ENCODE assay signal across 8 cellular contexts in the genomic region with DNA sequence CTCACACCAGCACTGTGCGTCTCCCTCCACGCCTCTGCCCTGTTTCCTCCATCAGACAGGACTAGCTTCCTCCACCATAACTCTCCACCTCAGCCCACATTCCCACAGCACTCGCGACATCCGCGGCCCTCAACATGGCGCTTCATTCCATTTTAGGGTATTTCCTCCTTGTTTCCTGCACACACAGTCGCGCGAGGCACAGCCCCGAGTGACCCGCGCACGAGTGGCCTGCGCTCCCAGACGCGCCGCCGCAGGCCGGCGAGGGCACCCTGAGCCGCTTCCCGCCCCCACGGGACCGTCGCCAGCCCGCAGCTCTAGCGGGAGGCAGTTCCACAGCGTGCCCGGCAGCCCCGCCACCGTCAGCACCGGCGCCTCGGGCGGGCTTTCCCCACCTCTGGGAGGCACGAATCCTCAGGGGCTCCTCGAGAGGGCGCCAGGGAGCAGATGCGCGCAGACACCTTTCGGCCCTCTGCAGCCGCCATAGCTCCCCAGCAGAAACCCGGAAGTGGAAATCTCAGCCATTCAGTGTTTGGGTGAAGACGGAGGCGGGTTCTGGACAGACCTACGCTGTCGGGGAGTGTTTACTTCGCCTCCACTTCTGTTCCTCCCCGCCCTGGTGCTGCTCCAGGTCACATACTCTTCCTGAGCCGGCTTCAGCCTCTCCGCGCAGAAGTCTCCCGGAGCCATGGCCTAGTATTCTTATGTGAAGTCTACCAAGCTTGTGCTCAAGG.
DNase-seq lines count a peak whose midpoint lies in the region; ATAC-seq and TF ChIP-seq lines count a peak whose summit lies in the region.
"Not testable (repeated sequence)": the region's sequence is repeated elsewhere in the genome, so short reads cannot be mapped to it uniquely, and the experiment has no call there.

No MANE protein-coding gene starts in this region.

- H3K14ac ChIP-seq in H9 (ENCODE audit: insufficient read depth, low read length) (peak overlapping the region; percentile 89), IMR-90 (replicated peaks; ENCODE audit: low read depth, low read length) (peak overlapping the region; percentile 90)

- H3K79me1 ChIP-seq in H9 (ENCODE audit: insufficient read depth, low read depth, low read length, poor library complexity, severe bottlenecking), result not testable (repeated sequence)
- peaks cover 3 to 13% of the 10 kb centered on the region in 2 experiments; a peak in 3 of 4 replicates for H3K79me1 ChIP-seq in IMR-90 (ENCODE audit: low read depth in 1 of 2, low read length in 2 of 2)

- H4K20me1 ChIP-seq in H9 (ENCODE audit: control insufficient read depth, insufficient read depth, insufficient read length); IMR-90 (ENCODE audit: insufficient read depth, low read length): not testable (repeated sequence)

- POLR2A ChIA-PET in IMR-90 (lab: Charles Lee; ENCODE audit: unreplicated experiment), result interaction anchor here (0.7 kb wide), 1 partner anchor 63 kb away, joined by 3 read pairs; no protein-coding TSS in a partner anchor

- H4K91ac ChIP-seq in H9 (ENCODE audit: insufficient read length, low read depth, low read length), result not testable (repeated sequence)
- H4K91ac ChIP-seq in IMR-90 (ENCODE audit: insufficient read depth, low read depth, low read length), result peak overlapping the region; percentile 78

- H3K4ac ChIP-seq in H9 (ENCODE audit: low read depth, low read length), result not testable (repeated sequence)
- peak overlapping the region; percentile 92 for H3K4ac ChIP-seq in IMR-90 (ENCODE audit: low read depth, low read length)

- TF ChIP-seq EP300 in tibial nerve (IDR thresholded peaks at IDR 0.05), result peak; percentile 54 to 89

- CTCF ChIA-PET in IMR-90 (lab: Yijun Ruan, JAX), result interaction anchor here (1.4 kb wide), 1 partner anchor 96 kb away, joined by 3 read pairs; no protein-coding TSS in a partner anchor

- H3K18ac ChIP-seq in H9 (ENCODE audit: insufficient read length, low read depth, low read length) (peak overlapping the region; percentile 12), IMR-90 (ENCODE audit: low read depth, low read length) (peak overlapping the region; percentile 71)

- not testable (repeated sequence) for H2BK20ac ChIP-seq in H9 (ENCODE audit: low read depth, low read length, poor library complexity, severe bottlenecking); IMR-90 (ENCODE audit: low read depth, low read length)

- peak; percentile 96 for TF ChIP-seq CTCF in GM12874 (IDR thresholded peaks at IDR 0.05; ENCODE audit: insufficient read depth, low read depth, low read length)
- peak; percentile 88 for TF ChIP-seq CTCF in H9 (conservative IDR thresholded peaks at IDR 0.05)
- TF ChIP-seq CTCF in IMR-90 (conservative IDR thresholded peaks at IDR 0.05; ENCODE audit: low read depth, low read length), result peak; percentile 97
- TF ChIP-seq CTCF in retinal pigment epithelial cell (conservative IDR thresholded peaks at IDR 0.05; ENCODE audit: low read depth, low read length), result peak; percentile 79
- peak; percentile 87 to 98 (median 94) for TF ChIP-seq CTCF in tibial nerve (IDR thresholded peaks at IDR 0.05)

- BruUV-seq in IMR-90 (replicated peaks; lab: Mats Ljungman, UMichigan), result not testable (repeated sequence)

- not testable (repeated sequence) for H3K27ac ChIP-seq in H9 (ENCODE audit: insufficient read length, low read depth, low read length)
- peak overlapping the region; percentile 80 for H3K27ac ChIP-seq in IMR-90 (ENCODE audit: insufficient read depth, low read length)
- H3K27ac ChIP-seq in cingulate gyrus (ENCODE audit: low read depth, low read length), result peak overlapping the region; percentile 98
- peak overlapping the region; percentile 83 to 96 (median 92) for H3K27ac ChIP-seq in tibial nerve

- not testable (repeated sequence) for H3K36me3 ChIP-seq in IMR-90 (ENCODE audit: control insufficient read depth, insufficient read depth, low read length); tibial nerve

- peak overlapping the region; percentile 54 for H3K4me2 ChIP-seq in H9 (ENCODE audit: insufficient read depth, insufficient read length, low read length)
- H3K4me2 ChIP-seq in IMR-90 (ENCODE audit: low read depth, low read length), result peak overlapping the region; percentile 81

- H3K4me3 ChIP-seq in IMR-90 (ENCODE audit: insufficient read depth, low read depth, low read length) (peak overlapping the region; percentile 75), retinal pigment epithelial cell (ENCODE audit: low read length) (peak overlapping the region; percentile 91), tibial nerve (peak overlapping the region; percentile 63 to 89 (median 74))

- not testable (repeated sequence) for H3K23me2 ChIP-seq in H9 (ENCODE audit: insufficient read length, low read depth, low read length, poor library complexity, severe bottlenecking)

- not testable (repeated sequence) for H2BK12ac ChIP-seq in H9 (ENCODE audit: insufficient read length, low read depth, low read length)

- intact Hi-C loops in IMR-90 (cut with micrococcal nuclease), result not testable (repeated sequence)

- H2AK5ac ChIP-seq in H9 (ENCODE audit: insufficient read length, low read length), result not testable (repeated sequence)
- H2AK5ac ChIP-seq in IMR-90 (ENCODE audit: low read depth, low read length), result peak overlapping the region; percentile 67

- no CpG with 5 or more reads among the region's 54 CpGs for WGBS in H9 (ENCODE audit: extremely low coverage, insufficient read length, low lambda C conversion rate)
- 12% methylated on average over 48 of the region's 54 CpGs; no CpG with 5 or more reads in 1 of the 2 experiments for WGBS in IMR-90 (ENCODE audit: extremely low coverage in 2 of 2, insufficient read length in 1 of 2), 2 experiments
- WGBS in tibial nerve, 2 donors, result 10 to 11% methylated on average over 54 of the region's 54 CpGs

- H2BK15ac ChIP-seq in H9 (ENCODE audit: low read depth, low read length), result not testable (repeated sequence)
- H2BK15ac ChIP-seq in IMR-90 (ENCODE audit: low read depth, low read length), result peak overlapping the region; percentile 25; the same call in 1 of the 3 replicates

- H3K27me3 ChIP-seq in H9 (ENCODE audit: insufficient read depth, low read length); IMR-90 (ENCODE audit: control insufficient read depth, insufficient read depth, low read length); tibial nerve: not testable (repeated sequence)

- not testable (repeated sequence) for H4K5ac ChIP-seq in H9 (ENCODE audit: insufficient read length, low read depth, low read length)
- H4K5ac ChIP-seq in IMR-90 (ENCODE audit: low read depth, low read length), result peak overlapping the region; percentile 92

- peak; percentile 39 for TF ChIP-seq RAD21 in IMR-90 (IDR thresholded peaks at IDR 0.05; ENCODE audit: low read length)

- in situ Hi-C loops in IMR-90 (cut with MboI; ENCODE audit: low sequenced_read_pairs), result not testable (repeated sequence)

- ATAC-seq in IMR-90 (ENCODE audit: low read depth), result peak; percentile 100

- dilution Hi-C loops in IMR-90 (cut with HindIII; ENCODE audit: low sequenced_read_pairs, unreplicated experiment), result not testable (repeated sequence)

- not testable (repeated sequence) for H3K79me2 ChIP-seq in H9 (ENCODE audit: insufficient read depth, low read length)

- not testable (repeated sequence) for H2BK5ac ChIP-seq in H9 (ENCODE audit: insufficient read length, low read length)
- peak overlapping the region; percentile 83 for H2BK5ac ChIP-seq in IMR-90 (ENCODE audit: low read depth, low read length, poor library complexity, severe bottlenecking)

- not testable (repeated sequence) for H3K23ac ChIP-seq in H9 (ENCODE audit: insufficient read length, low read depth, low read length)
- H3K23ac ChIP-seq in IMR-90 (ENCODE audit: low read depth, low read length), result peak overlapping the region; percentile 82; the same call in 1 of the 2 replicates

- H3K4me1 Mint-ChIP-seq in H9, result not testable (repeated sequence)

- not testable (repeated sequence) for H3K4me1 ChIP-seq in H9 (ENCODE audit: insufficient read depth, low read length); IMR-90 (ENCODE audit: control insufficient read depth, insufficient read depth, low read length)
- H3K4me1 ChIP-seq in tibial nerve, result peaks cover 0 to 46% (median 16%) of the 10 kb centered on the region in 4 donors

- H3K9ac ChIP-seq in H9 (ENCODE audit: extremely low read depth, insufficient read length, low read length) (peak overlapping the region; percentile 79), IMR-90 (ENCODE audit: low read depth, low read length) (peak overlapping the region; percentile 63)

- not testable (repeated sequence) for H3K9me1 ChIP-seq in IMR-90 (ENCODE audit: insufficient read depth, low read length)

- H4K8ac ChIP-seq in H9 (replicated peaks; ENCODE audit: insufficient read length, low read depth, low read length), result not testable (repeated sequence)
- H4K8ac ChIP-seq in IMR-90 (ENCODE audit: low read depth in 2 of 2, low read length in 2 of 2), result peak overlapping the region; percentile 99

- peaks cover 48 to 59% of the 10 kb centered on the region in 2 experiments for H3K9me3 Mint-ChIP-seq in H9

- H3K56ac ChIP-seq in H9 (ENCODE audit: insufficient read length, low read depth, low read length), result not testable (repeated sequence)
- peak overlapping the region; percentile 60; the same call in 1 of the 2 replicates for H3K56ac ChIP-seq in IMR-90 (ENCODE audit: extremely low read depth, insufficient read depth, low read length)

- DNase-seq in H9 (peak; percentile 94), IMR-90 (peak; percentile 98), iPS-NIHi7 (ENCODE audit: extremely low spot score) (peak; percentile 74), retinal pigment epithelial cell (ENCODE audit: low read depth) (peak; percentile 97), tibial nerve (ENCODE audit: low spot score in 2 of 2) (peak; percentile 90 to 97)
- peak; percentile 94 to 95 for DNase-seq in activated CD4-positive, alpha-beta T cell treated with anti-CD3 and anti-CD28 coated beads, Interleukin-2, amount 50 U/mL, for 4 hours

- TF ChIP-seq POLR2A in IMR-90 (IDR thresholded peaks at IDR 0.05; ENCODE audit: low read depth, low read length) (peak; percentile 92), tibial nerve (IDR thresholded peaks at IDR 0.05) (peak; percentile 34 to 64)

- not testable (repeated sequence) for H3K4me3 Mint-ChIP-seq in H9

- peak overlapping the region; percentile 82 to 97 (median 87); a peak in 5 of 7 replicates for H3K27ac Mint-ChIP-seq in H9

- peak overlapping the region; percentile 78 for H2AK9ac ChIP-seq in IMR-90 (replicated peaks; ENCODE audit: low read depth, low read length, poor library complexity)

- H3K9me3 ChIP-seq in H9 (ENCODE audit: control insufficient read depth, low read depth, low read length); IMR-90 (ENCODE audit: control insufficient read depth, insufficient read depth, low read length); tibial nerve: not testable (repeated sequence)

- peaks cover 0 to 18% (median 5%) of the 10 kb centered on the region in 3 experiments; a peak in 4 of 7 replicates for H3K36me3 Mint-ChIP-seq in H9 (ENCODE audit: insufficient read depth in 1 of 3, low read depth in 3 of 3)

- H2BK120ac ChIP-seq in H9 (ENCODE audit: low read depth, low read length, poor library complexity, severe bottlenecking), result not testable (repeated sequence)
- peak overlapping the region; percentile 81 for H2BK120ac ChIP-seq in IMR-90 (ENCODE audit: low read depth, low read length)

- H2AFZ ChIP-seq in H9 (ENCODE audit: low read length), result not testable (repeated sequence)
- H2AFZ ChIP-seq in IMR-90 (replicated peaks; ENCODE audit: low read length, poor library complexity), result peak overlapping the region; percentile 95

- not testable (repeated sequence) for H3T11ph ChIP-seq in H9 (ENCODE audit: low read length)

- H3K27me3 Mint-ChIP-seq in H9 (ENCODE audit: low read depth), result peaks cover 19% of the 10 kb centered on the region
